In genomic region chr7:76281006-76281705, GRCh38 we compare ENCODE assay signal across 1 cellular context.
TF ChIP-seq lines count a peak whose summit lies in the region.

No MANE protein-coding gene starts in this region.

TF ChIP-seq in K562, 482 proteins besides CTCF, POLR2A, EP300 and RAD21 (continued from another document and continues in another):
- TF ChIP-seq SREBF2 (CRISPR knock-in tag; IDR thresholded peaks at IDR 0.05) (no peak), ZNF407 (IDR thresholded peaks at IDR 0.05; ENCODE audit: low read depth) (peak; percentile 58; the same call in 1 of the 2 replicates), BCOR (IDR thresholded peaks at IDR 0.05) (peak; percentile 81), NFATC3 (IDR thresholded peaks at IDR 0.05) (peak; percentile 72; the same call in 1 of the 2 replicates), IRF1 (CRISPR knock-in tag; IDR thresholded peaks at IDR 0.05; ENCODE audit: borderline replicate concordance) (no peak), DEAF1 (CRISPR knock-in tag; IDR thresholded peaks at IDR 0.05) (no peak), NR1H2 (CRISPR knock-in tag; IDR thresholded peaks at IDR 0.05) (no peak), ARID3A (IDR thresholded peaks at IDR 0.05; ENCODE audit: borderline replicate concordance, low read depth, low read length) (no peak), ZBTB26 (CRISPR knock-in tag; IDR thresholded peaks at IDR 0.05) (peak; percentile 85; the same call in 1 of the 2 replicates), TSC22D4 (tag; IDR thresholded peaks at IDR 0.05) (no peak), TCFL5 (CRISPR knock-in tag; conservative IDR thresholded peaks at IDR 0.05) (no peak), ZNF644 (tag; IDR thresholded peaks at IDR 0.05; ENCODE audit: low read depth) (no peak), ZNF274 (IDR thresholded peaks at IDR 0.05; ENCODE audit: borderline replicate concordance, low read depth, low read length) (no peak), CREB3L1 (IDR thresholded peaks at IDR 0.05; ENCODE audit: borderline replicate concordance, low read depth) (no peak), POLR2AphosphoS5 (IDR thresholded peaks at IDR 0.05; ENCODE audit: control insufficient read depth, insufficient read depth, low read depth, low read length) (no peak), E2F6 (IDR thresholded peaks at IDR 0.05; ENCODE audit: borderline replicate concordance in 1 of 2, extremely low read depth in 1 of 2, insufficient read depth in 1 of 2, insufficient read length in 1 of 2, low read depth in 1 of 2, low read length in 1 of 2, poor library complexity in 1 of 2, severe bottlenecking in 1 of 2) (peak; percentile 31 to 91), TCF3 (CRISPR knock-in tag; IDR thresholded peaks at IDR 0.05) (no peak), ILF3 (IDR thresholded peaks at IDR 0.05; ENCODE audit: borderline replicate concordance) (no peak), ZNF197 (CRISPR knock-in tag; IDR thresholded peaks at IDR 0.05; ENCODE audit: low read depth) (no peak), KDM5B (IDR thresholded peaks at IDR 0.05; ENCODE audit: insufficient replicate concordance, low read depth, low read length) (no peak), ZFPM2 (CRISPR knock-in tag; IDR thresholded peaks at IDR 0.05) (no peak), FOXO4 (CRISPR knock-in tag; IDR thresholded peaks at IDR 0.05) (no peak), FOXP4 (CRISPR knock-in tag; IDR thresholded peaks at IDR 0.05; ENCODE audit: borderline replicate concordance) (no peak), ZNF217 (CRISPR knock-in tag; IDR thresholded peaks at IDR 0.05) (no peak), PYGO2 (tag; IDR thresholded peaks at IDR 0.05) (no peak), UBTF (IDR thresholded peaks at IDR 0.05; ENCODE audit: borderline replicate concordance in 1 of 2, low read depth in 2 of 2, low read length in 2 of 2) (peak in 1 of 2 experiments; percentile 31; a peak in 1 of 4 replicates)
